9 cellular contexts compared by ENCODE assay signal in the genomic region with DNA sequence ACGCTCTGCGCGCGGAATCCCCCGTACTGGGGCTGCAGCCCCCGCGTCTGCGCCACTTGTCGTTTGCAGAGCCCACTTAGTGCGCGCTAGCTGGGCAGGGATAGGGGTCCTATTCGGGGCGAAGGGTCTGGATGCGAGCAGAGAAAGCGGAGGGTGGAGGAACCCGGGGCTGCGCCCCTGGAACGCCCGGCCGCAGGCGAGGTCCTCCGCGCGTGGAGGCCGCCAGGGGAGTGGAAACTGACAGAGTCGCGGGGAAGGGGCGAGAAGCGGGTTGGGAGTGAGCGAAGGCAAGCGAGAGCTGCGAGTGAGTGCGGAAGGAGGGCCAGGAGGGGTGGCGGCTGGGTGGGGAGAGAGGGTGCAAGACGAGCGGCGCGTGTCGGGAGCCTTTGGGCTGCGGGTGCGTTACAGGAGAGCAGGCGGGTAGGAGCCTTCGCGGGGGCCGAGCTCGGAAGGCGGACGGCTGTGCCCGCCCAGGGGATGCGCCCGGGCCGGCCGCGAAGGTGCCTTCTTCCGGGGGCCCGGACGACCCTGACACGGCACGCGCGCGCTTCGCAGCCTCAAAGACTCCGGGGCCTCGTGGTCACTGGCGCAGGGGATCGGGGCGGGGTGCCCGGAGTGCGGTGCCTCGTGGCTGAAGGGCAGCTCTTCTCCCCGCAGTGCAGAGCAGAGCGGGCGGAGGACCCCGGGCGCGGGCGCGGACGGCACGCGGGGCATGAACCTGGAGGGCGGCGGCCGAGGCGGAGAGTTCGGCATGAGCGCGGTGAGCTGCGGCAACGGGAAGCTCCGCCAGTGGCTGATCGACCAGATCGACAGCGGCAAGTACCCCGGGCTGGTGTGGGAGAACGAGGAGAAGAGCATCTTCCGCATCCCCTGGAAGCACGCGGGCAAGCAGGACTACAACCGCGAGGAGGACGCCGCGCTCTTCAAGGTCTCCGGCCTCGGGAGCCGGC. TPM values are rescaled to one million over a fixed set of nuclear protein-coding genes. Genes with fewer than 3 reads are reported as not detected.
DNase-seq lines count a peak whose midpoint lies in the region; ATAC-seq lines count a peak whose summit lies in the region.
"Had no signal": no experiment of that assay in that cellular context is flagged by ENCODE, and none has a peak within 500 bp of the region (broad histone marks: within the 10 kb centered on the region; RNA-seq: fewer than 3 reads in every experiment).

No MANE protein-coding gene starts in this region.

- no peaks in the 10 kb centered on the region for H3K9me3 Mint-ChIP-seq in activated T-cell treated with anti-CD3 and anti-CD28 coated beads, Interleukin-2, amount 50 U/mL, for 72 hours

- peaks cover 79% of the 10 kb centered on the region for H3K27me3 ChIP-seq in iPS-18a (ENCODE audit: control insufficient read depth, insufficient read depth, low read length)

- H3K27ac ChIP-seq in iPS-18a (ENCODE audit: low read length): no peak overlapping the region

- no peak overlapping the region for H3K9ac ChIP-seq in iPS-18a (ENCODE audit: low read length)

- peaks cover 6% of the 10 kb centered on the region for H3K4me1 ChIP-seq in iPS-18a (ENCODE audit: control insufficient read depth, low read depth, low read length)

- peaks cover 70% of the 10 kb centered on the region for H3K4me1 Mint-ChIP-seq in activated T-cell treated with anti-CD3 and anti-CD28 coated beads, Interleukin-2, amount 50 U/mL, for 72 hours (ENCODE audit: low read depth)

- H3K4me3 ChIP-seq in iPS-18a (ENCODE audit: low read length): peak overlapping the region; percentile 62
- H3K4me3 ChIP-seq: K562 had no signal

- H3K36me3 ChIP-seq in iPS-18a (ENCODE audit: control insufficient read depth, low read depth, low read length): no peaks in the 10 kb centered on the region

- peak overlapping the region; percentile 85 to 96 for H3K4me3 Mint-ChIP-seq in activated T-cell treated with anti-CD3 and anti-CD28 coated beads, Interleukin-2, amount 50 U/mL, for 72 hours

- peak overlapping the region; percentile 90 for H3K27ac Mint-ChIP-seq in activated T-cell treated with anti-CD3 and anti-CD28 coated beads, Interleukin-2, amount 50 U/mL, for 72 hours

- no peaks in the 10 kb centered on the region for H3K9me3 ChIP-seq in iPS-18a (ENCODE audit: control insufficient read depth, low read depth, low read length)

- ATAC-seq in HG02970 (IDR thresholded peaks at IDR 0.05; ENCODE audit: low FRiP score, unreplicated experiment) (peak; percentile 1), HG03460 (IDR thresholded peaks at IDR 0.05; ENCODE audit: unreplicated experiment) (no peak), GM18861 (IDR thresholded peaks at IDR 0.05; ENCODE audit: unreplicated experiment) (no peak), HG02981 (IDR thresholded peaks at IDR 0.05; ENCODE audit: unreplicated experiment) (no peak)
- peak in 1 of 2 donors; percentile 0 for ATAC-seq in activated T-cell treated with anti-CD3 and anti-CD28 coated beads, Interleukin-2, amount 50 U/mL, for 72 hours (replicated peaks in 1 of 2)
- ATAC-seq: K562 had no signal

- DNase-seq in activated T-cell treated with anti-CD3 and anti-CD28 coated beads, Interleukin-2, amount 50 U/mL, for 72 hours: peak; percentile 46 to 60
- peak; percentile 56 for DNase-seq in stimulated activated CD4-positive, alpha-beta T cell treated with anti-CD3 and anti-CD28 coated beads, Interleukin-4, amount 100 ng/mL, for 1 hour
- DNase-seq in superior temporal gyrus (ENCODE audit: extremely low spot score): no peak

- H3K36me3 Mint-ChIP-seq in activated T-cell treated with anti-CD3 and anti-CD28 coated beads, Interleukin-2, amount 50 U/mL, for 72 hours (ENCODE audit: insufficient read depth in 2 of 2): peaks cover 35 to 44% of the 10 kb centered on the region in 2 donors

- no peaks in the 10 kb centered on the region for H3K27me3 Mint-ChIP-seq in activated T-cell treated with anti-CD3 and anti-CD28 coated beads, Interleukin-2, amount 50 U/mL, for 72 hours (ENCODE audit: low read depth)

RNA-seq across cellular contexts. Expression of gene IRF4, which starts 1.2 kb away (rescaled TPM):
- total RNA-seq in activated T-cell treated with anti-CD3 and anti-CD28 coated beads, Interleukin-2, amount 50 U/mL, for 72 hours: 100 to 1,000 TPM; 554 to 602 TPM
